In the genomic region with DNA sequence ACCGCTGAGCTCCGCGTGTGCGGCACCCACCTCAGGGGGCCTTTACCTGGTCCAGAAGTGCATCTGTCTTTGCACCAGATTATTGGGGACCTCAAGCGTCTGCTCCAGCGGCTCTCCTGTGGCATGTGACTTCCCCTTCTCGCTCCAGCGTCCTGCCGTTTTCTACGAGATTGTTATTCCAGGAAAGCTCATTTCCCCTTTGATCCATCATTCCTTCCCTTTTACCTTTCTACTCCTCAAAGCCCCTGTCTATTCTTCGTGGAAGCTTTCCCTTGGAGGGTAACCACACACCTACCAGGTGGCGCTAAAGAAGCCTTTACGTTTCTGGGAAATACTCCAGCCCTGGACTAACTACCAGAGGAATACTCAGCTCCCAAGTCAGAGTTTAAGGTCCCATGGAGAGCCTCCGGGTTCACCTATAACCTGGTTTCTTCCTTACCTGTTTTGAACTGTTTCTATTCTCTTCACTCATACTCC, we compare ENCODE assay signal across 9 cellular contexts. TPM values are rescaled to one million over a fixed set of nuclear protein-coding genes. Genes with fewer than 3 reads are reported as not detected.
DNase-seq lines count a peak whose midpoint lies in the region; ATAC-seq and TF ChIP-seq lines count a peak whose summit lies in the region.
"Had no signal": no experiment of that assay in that cellular context is flagged by ENCODE, and none has a peak within 500 bp of the region (broad histone marks: within the 10 kb centered on the region; RNA-seq: fewer than 3 reads in every experiment).

No MANE protein-coding gene starts in this region.

- peak overlapping the region; percentile 93 to 97 (median 94) for H3K4me3 Mint-ChIP-seq in CD4-positive, CD25-positive, alpha-beta regulatory T cell

- H3K36me3 ChIP-seq in CD4-positive, CD25-positive, alpha-beta regulatory T cell (ENCODE audit: control insufficient read depth, insufficient read depth, low read length), result peaks cover 34% of the 10 kb centered on the region
- H3K36me3 ChIP-seq in ascending aorta (peaks cover 35 to 39% of the 10 kb centered on the region in 2 donors), thyroid gland (peaks cover 25 to 31% of the 10 kb centered on the region in 2 donors)

- peak overlapping the region; percentile 86 for H3K4me3 ChIP-seq in CD4-positive, CD25-positive, alpha-beta regulatory T cell (ENCODE audit: low read depth, low read length)
- H3K4me3 ChIP-seq in HL-60 (replicated peaks; ENCODE audit: insufficient read depth, low read length), result peak overlapping the region; percentile 97
- H3K4me3 ChIP-seq in ascending aorta, result peak overlapping the region; percentile 82 to 84
- H3K4me3 ChIP-seq in thyroid gland (replicated peaks in 1 of 3), result peak overlapping the region; percentile 13 to 74 (median 59)

- H3K27me3 Mint-ChIP-seq in CD4-positive, CD25-positive, alpha-beta regulatory T cell, result peaks cover 4% of the 10 kb centered on the region

- TF ChIP-seq POLR2A in thyroid gland (IDR thresholded peaks at IDR 0.05), result no peak

- peak overlapping the region; percentile 30 for H3K27ac ChIP-seq in CD4-positive, CD25-positive, alpha-beta regulatory T cell (ENCODE audit: insufficient read depth, low read length, poor library complexity, severe bottlenecking)
- H3K27ac ChIP-seq in HL-60 (replicated peaks) (peak overlapping the region; percentile 57), ascending aorta (peak overlapping the region in 1 of 2 donors; percentile 88), thyroid gland (peak overlapping the region in 2 of 3 donors; percentile 62 to 92)

- peaks cover 21% of the 10 kb centered on the region for H3K36me3 Mint-ChIP-seq in CD4-positive, CD25-positive, alpha-beta regulatory T cell

- no peaks in the 10 kb centered on the region for H3K9me3 ChIP-seq in CD4-positive, CD25-positive, alpha-beta regulatory T cell (ENCODE audit: control insufficient read depth in 2 of 2, low read length in 2 of 2)
- H3K9me3 ChIP-seq in ascending aorta, result no peaks in the 10 kb centered on the region
- no peaks in the 10 kb centered on the region for H3K9me3 ChIP-seq in thyroid gland

- H3K4me1 Mint-ChIP-seq in CD4-positive, CD25-positive, alpha-beta regulatory T cell, result peaks cover 6 to 27% (median 13%) of the 10 kb centered on the region in 4 donors

- H3K27ac Mint-ChIP-seq in CD4-positive, CD25-positive, alpha-beta regulatory T cell, result peak overlapping the region; percentile 91 to 93 (median 93)

- intact Hi-C loops in ascending aorta (cut with DNase I), result no loop called here
- intact Hi-C loops in left colon (cut with DNase I, micrococcal nuclease), result no loop called here
- intact Hi-C loops in thyroid gland (cut with DNase I), result no loop called here

- TF ChIP-seq CTCF in HL-60 (IDR thresholded peaks at IDR 0.05; ENCODE audit: insufficient read depth, low read length) (no peak), ascending aorta (IDR thresholded peaks at IDR 0.05) (no peak), thyroid gland (IDR thresholded peaks at IDR 0.05) (peak in 2 of 6 experiments; percentile 9 to 10)

- no peaks in the 10 kb centered on the region for H3K27me3 ChIP-seq in CD4-positive, CD25-positive, alpha-beta regulatory T cell (ENCODE audit: control insufficient read depth, insufficient read depth, low read length)
- no peaks in the 10 kb centered on the region for H3K27me3 ChIP-seq in HL-60 (ENCODE audit: insufficient read depth, poor library complexity, severe bottlenecking)
- no peaks in the 10 kb centered on the region for H3K27me3 ChIP-seq in ascending aorta
- no peaks in the 10 kb centered on the region for H3K27me3 ChIP-seq in thyroid gland

- H3K9me3 Mint-ChIP-seq in CD4-positive, CD25-positive, alpha-beta regulatory T cell, result no peaks in the 10 kb centered on the region

- 6 to 7% methylated on average over 14 of the region's 14 CpGs for WGBS in thyroid gland, 2 donors

- peaks cover 25% of the 10 kb centered on the region for H3K4me1 ChIP-seq in CD4-positive, CD25-positive, alpha-beta regulatory T cell (ENCODE audit: control insufficient read depth, insufficient read depth, low read length, poor library complexity, severe bottlenecking)
- peaks cover 13 to 21% of the 10 kb centered on the region in 2 donors for H3K4me1 ChIP-seq in ascending aorta
- H3K4me1 ChIP-seq in thyroid gland, result peaks cover 29 to 34% of the 10 kb centered on the region in 2 donors

- no peak for DNase-seq in CD4-positive, CD25-positive, alpha-beta regulatory T cell
- DNase-seq in HL-60 (ENCODE audit: low read depth in 1 of 2, low spot score in 1 of 2) (no peak), ascending aorta (ENCODE audit: low spot score in 2 of 2) (peak in 1 of 2 donors; percentile 40), left colon (no peak), thyroid gland (no peak), globus pallidus (ENCODE audit: low spot score) (no peak), ureter (ENCODE audit: low spot score) (no peak)

- no peak for ATAC-seq in CD4-positive, CD25-positive, alpha-beta regulatory T cell (ENCODE audit: low read depth in 2 of 2)
- ATAC-seq in left colon (peak; percentile 45), GM18873 (IDR thresholded peaks at IDR 0.05; ENCODE audit: low FRiP score, unreplicated experiment) (no peak)

RNA-seq across cellular contexts. Expression of a gene that starts 1.5 kb away (rescaled TPM):
- total RNA-seq in CD4-positive, CD25-positive, alpha-beta regulatory T cell, result 46.6 TPM
- 10 to 100 TPM; 22.0 to 29.7 (median 27.4) TPM for polyA plus RNA-seq in CD4-positive, CD25-positive, alpha-beta regulatory T cell
- 36.3 TPM for total RNA-seq in ascending aorta
- total RNA-seq in left colon, result 10 to 100 TPM; 66.3 to 67.9 TPM
- total RNA-seq in thyroid gland, result 10 to 100 TPM; 43.5 to 69.9 (median 47.0) TPM
- 115 TPM for total RNA-seq in ureter

RNA-seq across cellular contexts. Expression of a gene that starts 16.2 kb away (rescaled TPM):
- total RNA-seq in CD4-positive, CD25-positive, alpha-beta regulatory T cell, result 80.0 TPM
- 10 to 100 TPM; 38.8 to 53.4 (median 45.5) TPM for polyA plus RNA-seq in CD4-positive, CD25-positive, alpha-beta regulatory T cell
- total RNA-seq in ascending aorta (19.9 TPM), left colon (10 to 100 TPM; 31.3 to 31.8 TPM), thyroid gland (10 to 100 TPM; 40.6 to 87.9 (median 64.7) TPM), ureter (83.6 TPM)

RNA-seq across cellular contexts. Expression of a gene that starts 38.6 kb away (rescaled TPM):
- not detected for total RNA-seq in CD4-positive, CD25-positive, alpha-beta regulatory T cell
- polyA plus RNA-seq in CD4-positive, CD25-positive, alpha-beta regulatory T cell, result 1 to 10 TPM in 2 of 4 donors, under 1 TPM in 2; 0.77 to 1.2 (median 1.0) TPM
- total RNA-seq in ascending aorta (9.7 TPM), left colon (1 to 10 TPM; 1.2 to 1.8 TPM), thyroid gland (1 to 10 TPM in 3 of 4 donors, under 1 TPM in 1; 0.88 to 2.1 (median 1.2) TPM), ureter (3.6 TPM)
- total RNA-seq: NCI-H460 had no signal
